In genomic region chr14:103846008-103846568, GRCh38 we compare ENCODE assay signal across 8 cellular contexts. TPM values are rescaled to one million over a fixed set of nuclear protein-coding genes. Genes with fewer than 3 reads are reported as not detected.
DNase-seq lines count a peak whose midpoint lies in the region; ATAC-seq and TF ChIP-seq lines count a peak whose summit lies in the region.

No MANE protein-coding gene starts in this region.

- H3K36me3 ChIP-seq in left lung (no peaks in the 10 kb centered on the region), testis (ENCODE audit: low read depth, missing control alignments) (no peaks in the 10 kb centered on the region)

- H3K36me3 Mint-ChIP-seq in activated CD4-positive, alpha-beta T cell treated with anti-CD3 and anti-CD28 coated beads, Interleukin-2, amount 10 ng/mL, durations not matched to agents 24 days and 14 days (ENCODE audit: low read depth): no peaks in the 10 kb centered on the region
- no peaks in the 10 kb centered on the region for H3K36me3 Mint-ChIP-seq in activated naive CD8-positive, alpha-beta T cell treated with anti-CD3 and anti-CD28 coated beads, Interleukin-2, amount 50 U/mL, for 24 hours (ENCODE audit: low read depth)

- peaks cover 13% of the 10 kb centered on the region for H3K4me1 Mint-ChIP-seq in activated CD4-positive, alpha-beta T cell treated with anti-CD3 and anti-CD28 coated beads, Interleukin-2, amount 10 ng/mL, durations not matched to agents 24 days and 14 days
- peaks cover 12% of the 10 kb centered on the region for H3K4me1 Mint-ChIP-seq in activated naive CD8-positive, alpha-beta T cell treated with anti-CD3 and anti-CD28 coated beads, Interleukin-2, amount 50 U/mL, for 24 hours

- WGBS in testis, 2 donors: 24 to 33% methylated on average over 9 of the region's 9 CpGs

- H3K4me3 ChIP-seq in left lung (peak overlapping the region; percentile 49 to 63), testis (peak overlapping the region; percentile 60 to 76)

- peaks cover 2 to 57% of the 10 kb centered on the region in 2 donors for H3K27me3 ChIP-seq in left lung
- H3K27me3 ChIP-seq in testis: no peaks in the 10 kb centered on the region

- no peaks in the 10 kb centered on the region for H3K9me3 Mint-ChIP-seq in activated CD4-positive, alpha-beta T cell treated with anti-CD3 and anti-CD28 coated beads, Interleukin-2, amount 10 ng/mL, durations not matched to agents 24 days and 14 days
- H3K9me3 Mint-ChIP-seq in activated naive CD8-positive, alpha-beta T cell treated with anti-CD3 and anti-CD28 coated beads, Interleukin-2, amount 50 U/mL, for 24 hours: no peaks in the 10 kb centered on the region

- H3K27ac ChIP-seq in left lung (peak overlapping the region; percentile 56 to 70), testis (peak overlapping the region in 1 of 2 donors; percentile 75)

- H3K27ac Mint-ChIP-seq in activated CD4-positive, alpha-beta T cell treated with anti-CD3 and anti-CD28 coated beads, Interleukin-2, amount 10 ng/mL, durations not matched to agents 24 days and 14 days: no peak overlapping the region
- peak overlapping the region; percentile 57 for H3K27ac Mint-ChIP-seq in activated naive CD8-positive, alpha-beta T cell treated with anti-CD3 and anti-CD28 coated beads, Interleukin-2, amount 50 U/mL, for 24 hours

- peak overlapping the region; percentile 80 for H3K4me3 Mint-ChIP-seq in activated CD4-positive, alpha-beta T cell treated with anti-CD3 and anti-CD28 coated beads, Interleukin-2, amount 10 ng/mL, durations not matched to agents 24 days and 14 days
- H3K4me3 Mint-ChIP-seq in activated naive CD8-positive, alpha-beta T cell treated with anti-CD3 and anti-CD28 coated beads, Interleukin-2, amount 50 U/mL, for 24 hours: peak overlapping the region; percentile 83

- H3K27me3 Mint-ChIP-seq in activated CD4-positive, alpha-beta T cell treated with anti-CD3 and anti-CD28 coated beads, Interleukin-2, amount 10 ng/mL, durations not matched to agents 24 days and 14 days: peaks cover 29% of the 10 kb centered on the region
- peaks cover 2% of the 10 kb centered on the region for H3K27me3 Mint-ChIP-seq in activated naive CD8-positive, alpha-beta T cell treated with anti-CD3 and anti-CD28 coated beads, Interleukin-2, amount 50 U/mL, for 24 hours

- intact Hi-C loops in activated CD4-positive, alpha-beta T cell treated with anti-CD3 and anti-CD28 coated beads, Interleukin-2, amount 10 ng/mL, durations not matched to agents 24 days and 14 days (cut with micrococcal nuclease): loop anchor here (2.0 to 5.0 kb wide), 3 partner anchors 27 to 131 kb away; partner anchors contain the start of genes XRCC3 and ZFYVE21
- intact Hi-C loops in left lung (cut with DNase I) (no loop called here), testis (cut with DNase I; ENCODE audit: low total_unique reads) (no loop called here)

- ATAC-seq in activated naive CD8-positive, alpha-beta T cell treated with anti-CD3 and anti-CD28 coated beads, Interleukin-2, amount 50 U/mL, for 24 hours: no peak
- ATAC-seq in left lung: no peak
- ATAC-seq in GM21390 (IDR thresholded peaks at IDR 0.05; ENCODE audit: unreplicated experiment): no peak

- no peak for DNase-seq in activated CD4-positive, alpha-beta T cell treated with anti-CD3 and anti-CD28 coated beads, Interleukin-2, amount 10 ng/mL, durations not matched to agents 24 days and 14 days
- no peak for DNase-seq in activated CD4-positive, alpha-beta T cell treated with anti-CD3 and anti-CD28 coated beads, Interleukin-2, amount 50 U/mL, for 4 hours
- no peak for DNase-seq in activated naive CD8-positive, alpha-beta T cell treated with anti-CD3 and anti-CD28 coated beads, Interleukin-2, amount 50 U/mL, for 24 hours
- no peak for DNase-seq in left lung
- no peak for DNase-seq in testis
- DNase-seq in NCI-H2107 (lab: John Stamatoyannopoulos, UW): no peak
- DNase-seq in COLO829 (ENCODE audit: low spot score): no peak

- no peak for TF ChIP-seq CTCF in left lung (IDR thresholded peaks at IDR 0.05)
- TF ChIP-seq CTCF in testis (IDR thresholded peaks at IDR 0.05): no peak

- H3K9me3 ChIP-seq in left lung: no peaks in the 10 kb centered on the region
- no peaks in the 10 kb centered on the region for H3K9me3 ChIP-seq in testis

- peaks cover under 1 to 20% of the 10 kb centered on the region in 2 donors for H3K4me1 ChIP-seq in left lung
- peaks cover 25% of the 10 kb centered on the region for H3K4me1 ChIP-seq in testis

- no peak for TF ChIP-seq POLR2A in testis (IDR thresholded peaks at IDR 0.05)

RNA-seq across cellular contexts. Expression of gene PPP1R13B, which starts 1.3 kb away (rescaled TPM):
- total RNA-seq in activated CD4-positive, alpha-beta T cell treated with anti-CD3 and anti-CD28 coated beads, Interleukin-2, amount 10 ng/mL, durations not matched to agents 24 days and 14 days: 8.6 and 8.8 TPM in 2 replicates
- total RNA-seq in left lung (10 to 100 TPM; 48.0 to 57.8 TPM), testis (10 to 100 TPM; 73.1 to 82.4 TPM)
- polyA plus RNA-seq in testis (ENCODE audit: insufficient read depth, low read depth, low replicate concordance): 89.2 TPM
